In the genomic region with DNA sequence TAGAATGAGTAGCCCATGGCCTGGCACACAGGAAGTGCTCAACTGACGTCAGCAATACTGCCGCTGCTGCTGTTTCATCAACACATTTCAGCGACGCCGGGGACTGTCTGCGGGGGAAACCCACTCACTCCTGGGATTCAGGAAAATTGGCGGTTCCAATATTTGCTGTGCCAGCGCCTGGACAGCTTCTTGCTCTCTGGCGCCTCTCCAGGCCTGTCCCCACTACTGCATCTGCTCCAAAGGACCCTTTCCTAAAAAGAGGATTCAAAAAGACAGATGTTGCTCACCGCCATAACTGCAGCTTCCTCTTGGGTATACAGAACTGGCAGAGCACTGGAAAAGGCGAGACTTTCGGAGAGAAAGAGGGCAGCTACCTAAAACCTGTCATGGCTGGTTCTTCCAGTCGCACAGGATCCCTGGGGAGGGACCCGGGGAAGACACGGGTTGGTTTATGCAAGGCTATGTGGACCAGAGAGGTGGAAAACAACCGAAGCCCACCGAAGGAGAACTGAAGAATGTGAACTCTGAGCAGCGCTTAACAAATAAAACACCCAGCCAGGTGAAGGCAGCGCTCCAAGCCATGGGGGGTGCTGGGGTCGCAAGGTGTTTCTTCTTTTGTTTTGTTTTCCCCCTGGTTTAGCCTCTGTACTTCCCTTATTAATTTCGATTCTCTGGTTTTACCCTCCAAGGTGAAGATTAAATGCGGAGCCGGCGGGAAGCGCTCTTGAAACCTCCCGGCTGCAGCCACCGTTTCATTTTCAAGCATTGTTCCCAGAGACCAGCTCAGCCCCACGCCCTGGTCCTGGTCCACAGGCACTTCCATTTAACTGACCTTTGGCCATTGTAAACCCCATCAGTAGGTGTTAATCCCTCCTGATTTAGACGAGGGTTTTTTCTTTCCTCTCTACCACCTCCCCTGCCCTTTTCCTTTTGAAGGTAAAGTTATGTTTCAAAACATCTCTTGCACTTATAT, we compare ENCODE assay signal across 10 cellular contexts. TPM values are rescaled to one million over a fixed set of nuclear protein-coding genes. Genes with fewer than 3 reads are reported as not detected.
DNase-seq lines count a peak whose midpoint lies in the region; ATAC-seq and TF ChIP-seq lines count a peak whose summit lies in the region.
"Had no signal": no experiment of that assay in that cellular context is flagged by ENCODE, and none has a peak within 500 bp of the region (broad histone marks: within the 10 kb centered on the region; RNA-seq: fewer than 3 reads in every experiment).

No MANE protein-coding gene starts in this region.

- no peak overlapping the region for H3K4me2 ChIP-seq in neuronal stem cell (ENCODE audit: insufficient read depth, low read length, poor library complexity, severe bottlenecking)

- H2AK5ac ChIP-seq in neuronal stem cell (ENCODE audit: low read depth, low read length) = peak overlapping the region; percentile 13

- H3K27ac ChIP-seq in dorsolateral prefrontal cortex (no peak overlapping the region), neuronal stem cell (replicated peaks; ENCODE audit: low read length) (no peak overlapping the region), psoas muscle (no peak overlapping the region)

- H2BK5ac ChIP-seq in neuronal stem cell (ENCODE audit: low read length) = no peak overlapping the region

- H3K27me3 Mint-ChIP-seq in activated naive CD8-positive, alpha-beta T cell treated with anti-CD3 and anti-CD28 coated beads, Interleukin-2, amount 50 U/mL, for 24 hours = peaks cover 14% of the 10 kb centered on the region
- peaks cover 9 to 12% of the 10 kb centered on the region in 2 donors for H3K27me3 Mint-ChIP-seq in natural killer cell (ENCODE audit: low read depth in 2 of 2)

- H3K36me3 Mint-ChIP-seq in activated naive CD8-positive, alpha-beta T cell treated with anti-CD3 and anti-CD28 coated beads, Interleukin-2, amount 50 U/mL, for 24 hours (ENCODE audit: low read depth) = no peaks in the 10 kb centered on the region
- no peaks in the 10 kb centered on the region for H3K36me3 Mint-ChIP-seq in natural killer cell
- H3K36me3 Mint-ChIP-seq: activated naive CD4-positive, alpha-beta T cell treated with anti-CD3 and anti-CD28 coated beads, Interleukin-2, amount 50 U/mL, for 24 hours had no signal

- WGBS in neuronal stem cell (ENCODE audit: extremely low coverage in 2 of 2, insufficient read length in 2 of 2, insufficient replicate concordance in 1 of 2), 2 donors = no CpG with 5 or more reads among the region's 29 CpGs
- 49 to 63% (median 53%) methylated on average over 29 of the region's 29 CpGs for WGBS in psoas muscle, 3 donors

- DNase-seq in EL = peak; percentile 11
- peak; percentile 68 for DNase-seq in NCI-H1105 treated with DMSO at 0.1 percent for 48 hours (lab: John Stamatoyannopoulos, UW)
- DNase-seq in dorsolateral prefrontal cortex = peak in 1 of 10 donors; percentile 25
- DNase-seq in neuronal stem cell (ENCODE audit: low spot score) = no peak
- no peak for DNase-seq in activated naive CD8-positive, alpha-beta T cell treated with anti-CD3 and anti-CD28 coated beads, Interleukin-2, amount 50 U/mL, for 24 hours
- DNase-seq in psoas muscle = no peak
- no peak for DNase-seq in natural killer cell
- DNase-seq in NCI-H1930 (lab: John Stamatoyannopoulos, UW) = no peak

- H3K14ac ChIP-seq in neuronal stem cell (ENCODE audit: low read length) = peak overlapping the region; percentile 9

- no peak overlapping the region for H2BK15ac ChIP-seq in neuronal stem cell (ENCODE audit: low read length)

- H3K23ac ChIP-seq in neuronal stem cell (ENCODE audit: low read depth, low read length, poor library complexity) = no peak overlapping the region

- no peak overlapping the region for H2BK12ac ChIP-seq in neuronal stem cell (ENCODE audit: low read length)

- H2BK120ac ChIP-seq in neuronal stem cell (ENCODE audit: low read depth, low read length) = no peak overlapping the region

- TF ChIP-seq CTCF in dorsolateral prefrontal cortex (IDR thresholded peaks at IDR 0.05 in 54 of 56, conservative IDR thresholded peaks at IDR 0.05 in 2 of 56; ENCODE audit: low read depth in 1 of 56, partially characterized antibody in 56 of 56) (peak in 38 of 56 donors; percentile 12 to 52 (median 32)), psoas muscle (IDR thresholded peaks at IDR 0.05) (no peak), natural killer cell (IDR thresholded peaks at IDR 0.05) (no peak)

- H3K27me3 ChIP-seq in dorsolateral prefrontal cortex (peaks cover 0 to 11% (median 0%) of the 10 kb centered on the region in 45 donors), neuronal stem cell (ENCODE audit: control insufficient read depth in 3 of 3, insufficient read depth in 3 of 3, low read depth in 1 of 3, low read length in 3 of 3) (peaks cover 0 to 20% (median 0%) of the 10 kb centered on the region in 3 experiments), psoas muscle (ENCODE audit: insufficient read depth in 3 of 3, low read length in 2 of 3) (peaks cover 0 to 13% (median 4%) of the 10 kb centered on the region in 3 donors)

- H3K9me3 ChIP-seq in neuronal stem cell (replicated peaks in 1 of 2; ENCODE audit: control insufficient read depth in 2 of 2, insufficient read depth in 1 of 2, low read depth in 1 of 2, low read length in 2 of 2) = no peaks in the 10 kb centered on the region
- no peaks in the 10 kb centered on the region for H3K9me3 ChIP-seq in psoas muscle

- H3K36me3 ChIP-seq in neuronal stem cell (replicated peaks in 1 of 2; ENCODE audit: control insufficient read depth in 2 of 2, insufficient read depth in 2 of 2, low read length in 2 of 2) (no peaks in the 10 kb centered on the region), psoas muscle (ENCODE audit: insufficient read depth in 1 of 2, low read depth in 1 of 2) (no peaks in the 10 kb centered on the region)

- H3K27ac Mint-ChIP-seq in activated naive CD8-positive, alpha-beta T cell treated with anti-CD3 and anti-CD28 coated beads, Interleukin-2, amount 50 U/mL, for 24 hours = no peak overlapping the region
- no peak overlapping the region for H3K27ac Mint-ChIP-seq in natural killer cell

- intact Hi-C loops in dorsolateral prefrontal cortex (cut with DNase I) = loop anchor here in 1 of 2 donors (10.0 kb wide), 1 partner anchor 195 kb away; a partner anchor contains a TSS
- intact Hi-C loops in psoas muscle (cut with DNase I) = no loop called here
- intact Hi-C loops in natural killer cell (cut with micrococcal nuclease) = no loop called here

- no peaks in the 10 kb centered on the region for H3K4me1 Mint-ChIP-seq in activated naive CD8-positive, alpha-beta T cell treated with anti-CD3 and anti-CD28 coated beads, Interleukin-2, amount 50 U/mL, for 24 hours
- no peaks in the 10 kb centered on the region for H3K4me1 Mint-ChIP-seq in natural killer cell
- H3K4me1 Mint-ChIP-seq: activated naive CD4-positive, alpha-beta T cell treated with anti-CD3 and anti-CD28 coated beads, Interleukin-2, amount 50 U/mL, for 24 hours had no signal

- H3K4me1 ChIP-seq in neuronal stem cell (ENCODE audit: control insufficient read depth in 2 of 2, insufficient read depth in 1 of 2, low read depth in 1 of 2, low read length in 2 of 2) = no peaks in the 10 kb centered on the region
- H3K4me1 ChIP-seq in psoas muscle = no peaks in the 10 kb centered on the region

- no peak overlapping the region for H3K4ac ChIP-seq in neuronal stem cell (ENCODE audit: low read length)

- H4K8ac ChIP-seq in neuronal stem cell (ENCODE audit: low read depth, low read length) = no peak overlapping the region

- no peak overlapping the region for H3K4me3 ChIP-seq in dorsolateral prefrontal cortex
- H3K4me3 ChIP-seq in neuronal stem cell (ENCODE audit: low read length in 2 of 2) = no peak overlapping the region
- H3K4me3 ChIP-seq in psoas muscle = no peak overlapping the region
- H3K4me3 ChIP-seq: lung had no signal

- no peak overlapping the region for H4K91ac ChIP-seq in neuronal stem cell (ENCODE audit: low read depth, low read length, poor library complexity)

- no peaks in the 10 kb centered on the region for H3K9me3 Mint-ChIP-seq in activated naive CD8-positive, alpha-beta T cell treated with anti-CD3 and anti-CD28 coated beads, Interleukin-2, amount 50 U/mL, for 24 hours
- no peaks in the 10 kb centered on the region for H3K9me3 Mint-ChIP-seq in natural killer cell
- H3K9me3 Mint-ChIP-seq: activated naive CD4-positive, alpha-beta T cell treated with anti-CD3 and anti-CD28 coated beads, Interleukin-2, amount 50 U/mL, for 24 hours had no signal

- H3K79me1 ChIP-seq in neuronal stem cell (ENCODE audit: low read depth, low read length) = no peaks in the 10 kb centered on the region

- H3K4me3 Mint-ChIP-seq in activated naive CD8-positive, alpha-beta T cell treated with anti-CD3 and anti-CD28 coated beads, Interleukin-2, amount 50 U/mL, for 24 hours = no peak overlapping the region
- H3K4me3 Mint-ChIP-seq in natural killer cell = no peak overlapping the region
- H3K4me3 Mint-ChIP-seq: activated naive CD4-positive, alpha-beta T cell treated with anti-CD3 and anti-CD28 coated beads, Interleukin-2, amount 50 U/mL, for 24 hours had no signal

- no peak for ATAC-seq in activated naive CD8-positive, alpha-beta T cell treated with anti-CD3 and anti-CD28 coated beads, Interleukin-2, amount 50 U/mL, for 24 hours
- ATAC-seq in psoas muscle (no peak), natural killer cell (no peak)

- no peak overlapping the region for H3K18ac ChIP-seq in neuronal stem cell (ENCODE audit: low read length)

- no peak overlapping the region for H3K9ac ChIP-seq in neuronal stem cell (ENCODE audit: low read depth, low read length, poor library complexity)

- H2AFZ ChIP-seq in neuronal stem cell (ENCODE audit: low read length) = no peak overlapping the region

RNA-seq across cellular contexts. Expression of a gene that starts 39.5 kb away (rescaled TPM):
- total RNA-seq in dorsolateral prefrontal cortex = 1 to 10 TPM in 109 of 120 experiments, under 1 TPM in 10, not detected in 1; 0.31 to 5.4 (median 2.0) TPM
- polyA plus RNA-seq in neuronal stem cell (2013, experiment 1 of 2) = 1.9 TPM
- polyA plus RNA-seq in neuronal stem cell (2013, experiment 2 of 2) = 1.3 TPM
- total RNA-seq in psoas muscle = not detected
- polyA plus RNA-seq in psoas muscle = not detected
- not detected for total RNA-seq in natural killer cell

Comparison
In these comparisons a context has a peak if more than half of its experiments do, and no peak if none do; other contexts are left out.
1. DNase-seq: peak in EL (single experiment) and NCI-H1105 treated with DMSO at 0.1 percent for 48 hours (single experiment); none in neuronal stem cell (single experiment), activated naive CD8-positive, alpha-beta T cell treated with anti-CD3 and anti-CD28 coated beads, Interleukin-2, amount 50 U/mL, for 24 hours (single experiment), psoas muscle (0 of 2), natural killer cell (single experiment) and NCI-H1930 (0 of 2).
2. CTCF ChIP-seq: peak in dorsolateral prefrontal cortex (38 of 56); none in psoas muscle (single experiment) and natural killer cell (single experiment).